1 cellular context compared by ENCODE assay signal in genomic region chr14:73913256-73913655, GRCh38.
A peak's percentile ranks its signal among the peaks of the same experiment; 100 is the strongest.
TF ChIP-seq lines count a peak whose summit lies in the region.

No MANE protein-coding gene starts in this region.

TF ChIP-seq in HepG2, 621 proteins besides CTCF, POLR2A, EP300 and RAD21:
- TF ChIP-seq ZNF652 (CRISPR knock-in tag; IDR thresholded peaks at IDR 0.05; ENCODE audit: borderline replicate concordance, low read depth) (peak; percentile 54; the same call in 1 of the 2 replicates), NR1H2 (CRISPR knock-in tag; IDR thresholded peaks at IDR 0.05; ENCODE audit: borderline replicate concordance, low read depth) (no peak)
